Comparison of ENCODE assay signal across 1 cellular context in the genomic region with DNA sequence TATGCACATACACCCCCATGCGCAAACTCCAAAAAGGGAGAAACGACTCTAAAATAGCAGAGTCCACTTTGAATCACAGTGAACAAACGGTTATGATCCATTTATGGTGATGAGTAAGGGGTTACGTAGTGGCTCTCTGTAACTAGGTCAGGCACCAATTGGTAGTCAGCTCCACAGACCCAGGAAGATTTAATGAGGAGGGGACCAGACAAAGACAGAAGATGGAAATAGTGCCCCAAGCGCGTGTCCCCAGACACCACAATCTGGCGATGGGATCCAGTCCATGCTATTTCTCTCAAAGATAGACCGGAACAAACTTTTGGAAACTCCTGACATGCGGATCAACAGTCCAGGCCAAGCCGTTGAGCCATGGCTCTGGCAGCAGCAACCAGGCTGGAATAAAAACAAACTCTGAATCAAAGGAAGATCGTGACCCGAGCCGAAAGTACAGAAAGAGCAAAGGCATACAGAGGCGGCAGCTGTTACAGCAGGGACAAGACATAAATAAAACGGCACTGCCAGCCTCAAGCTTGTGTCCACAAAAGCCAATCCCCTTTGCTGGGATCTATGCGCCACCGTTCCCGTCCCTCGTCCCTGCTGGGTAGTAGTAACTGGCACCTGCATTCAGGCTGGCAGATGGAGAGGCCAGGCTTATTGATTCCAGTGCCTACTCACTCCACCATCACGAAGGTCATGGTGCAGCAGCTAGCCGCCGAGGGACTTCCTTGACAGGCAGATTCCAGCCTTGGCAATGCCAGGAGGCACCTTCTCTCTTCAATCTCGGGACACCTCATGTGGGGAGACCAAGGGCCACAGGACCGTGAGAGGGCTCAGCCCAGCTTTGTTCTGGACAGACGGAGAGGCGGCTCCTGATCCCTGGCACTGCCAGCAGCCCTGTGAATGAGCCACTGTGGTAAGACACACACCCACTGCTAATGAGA.
TF ChIP-seq lines count a peak whose summit lies in the region.

No MANE protein-coding gene starts in this region.

TF ChIP-seq in WTC11, 78 proteins besides CTCF, POLR2A, EP300 and RAD21 (continued from another document):
- TF ChIP-seq, protein P1, sequence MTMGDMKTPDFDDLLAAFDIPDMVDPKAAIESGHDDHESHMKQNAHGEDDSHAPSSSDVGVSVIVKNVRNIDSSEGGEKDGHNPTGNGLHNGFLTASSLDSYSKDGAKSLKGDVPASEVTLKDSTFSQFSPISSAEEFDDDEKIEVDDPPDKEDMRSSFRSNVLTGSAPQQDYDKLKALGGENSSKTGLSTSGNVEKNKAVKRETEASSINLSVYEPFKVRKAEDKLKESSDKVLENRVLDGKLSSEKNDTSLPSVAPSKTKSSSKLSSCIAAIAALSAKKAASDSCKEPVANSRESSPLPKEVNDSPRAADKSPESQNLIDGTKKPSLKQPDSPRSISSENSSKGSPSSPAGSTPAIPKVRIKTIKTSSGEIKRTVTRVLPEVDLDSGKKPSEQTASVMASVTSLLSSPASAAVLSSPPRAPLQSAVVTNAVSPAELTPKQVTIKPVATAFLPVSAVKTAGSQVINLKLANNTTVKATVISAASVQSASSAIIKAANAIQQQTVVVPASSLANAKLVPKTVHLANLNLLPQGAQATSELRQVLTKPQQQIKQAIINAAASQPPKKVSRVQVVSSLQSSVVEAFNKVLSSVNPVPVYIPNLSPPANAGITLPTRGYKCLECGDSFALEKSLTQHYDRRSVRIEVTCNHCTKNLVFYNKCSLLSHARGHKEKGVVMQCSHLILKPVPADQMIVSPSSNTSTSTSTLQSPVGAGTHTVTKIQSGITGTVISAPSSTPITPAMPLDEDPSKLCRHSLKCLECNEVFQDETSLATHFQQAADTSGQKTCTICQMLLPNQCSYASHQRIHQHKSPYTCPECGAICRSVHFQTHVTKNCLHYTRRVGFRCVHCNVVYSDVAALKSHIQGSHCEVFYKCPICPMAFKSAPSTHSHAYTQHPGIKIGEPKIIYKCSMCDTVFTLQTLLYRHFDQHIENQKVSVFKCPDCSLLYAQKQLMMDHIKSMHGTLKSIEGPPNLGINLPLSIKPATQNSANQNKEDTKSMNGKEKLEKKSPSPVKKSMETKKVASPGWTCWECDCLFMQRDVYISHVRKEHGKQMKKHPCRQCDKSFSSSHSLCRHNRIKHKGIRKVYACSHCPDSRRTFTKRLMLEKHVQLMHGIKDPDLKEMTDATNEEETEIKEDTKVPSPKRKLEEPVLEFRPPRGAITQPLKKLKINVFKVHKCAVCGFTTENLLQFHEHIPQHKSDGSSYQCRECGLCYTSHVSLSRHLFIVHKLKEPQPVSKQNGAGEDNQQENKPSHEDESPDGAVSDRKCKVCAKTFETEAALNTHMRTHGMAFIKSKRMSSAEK (CRISPR knock-in tag; IDR thresholded peaks at IDR 0.05; ENCODE audit: borderline replicate concordance), result no peak
- no peak for TF ChIP-seq SMAD4 (CRISPR knock-in tag; IDR thresholded peaks at IDR 0.05)
- TF ChIP-seq ZNF317 (CRISPR knock-in tag; IDR thresholded peaks at IDR 0.05; ENCODE audit: borderline replicate concordance, low read depth), result no peak
- TF ChIP-seq, protein P2, sequence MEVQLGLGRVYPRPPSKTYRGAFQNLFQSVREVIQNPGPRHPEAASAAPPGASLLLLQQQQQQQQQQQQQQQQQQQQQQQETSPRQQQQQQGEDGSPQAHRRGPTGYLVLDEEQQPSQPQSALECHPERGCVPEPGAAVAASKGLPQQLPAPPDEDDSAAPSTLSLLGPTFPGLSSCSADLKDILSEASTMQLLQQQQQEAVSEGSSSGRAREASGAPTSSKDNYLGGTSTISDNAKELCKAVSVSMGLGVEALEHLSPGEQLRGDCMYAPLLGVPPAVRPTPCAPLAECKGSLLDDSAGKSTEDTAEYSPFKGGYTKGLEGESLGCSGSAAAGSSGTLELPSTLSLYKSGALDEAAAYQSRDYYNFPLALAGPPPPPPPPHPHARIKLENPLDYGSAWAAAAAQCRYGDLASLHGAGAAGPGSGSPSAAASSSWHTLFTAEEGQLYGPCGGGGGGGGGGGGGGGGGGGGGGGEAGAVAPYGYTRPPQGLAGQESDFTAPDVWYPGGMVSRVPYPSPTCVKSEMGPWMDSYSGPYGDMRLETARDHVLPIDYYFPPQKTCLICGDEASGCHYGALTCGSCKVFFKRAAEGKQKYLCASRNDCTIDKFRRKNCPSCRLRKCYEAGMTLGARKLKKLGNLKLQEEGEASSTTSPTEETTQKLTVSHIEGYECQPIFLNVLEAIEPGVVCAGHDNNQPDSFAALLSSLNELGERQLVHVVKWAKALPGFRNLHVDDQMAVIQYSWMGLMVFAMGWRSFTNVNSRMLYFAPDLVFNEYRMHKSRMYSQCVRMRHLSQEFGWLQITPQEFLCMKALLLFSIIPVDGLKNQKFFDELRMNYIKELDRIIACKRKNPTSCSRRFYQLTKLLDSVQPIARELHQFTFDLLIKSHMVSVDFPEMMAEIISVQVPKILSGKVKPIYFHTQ (CRISPR knock-in tag; IDR thresholded peaks at IDR 0.05), result no peak
